ENCODE assay signal across 38 cellular contexts in the genomic region with DNA sequence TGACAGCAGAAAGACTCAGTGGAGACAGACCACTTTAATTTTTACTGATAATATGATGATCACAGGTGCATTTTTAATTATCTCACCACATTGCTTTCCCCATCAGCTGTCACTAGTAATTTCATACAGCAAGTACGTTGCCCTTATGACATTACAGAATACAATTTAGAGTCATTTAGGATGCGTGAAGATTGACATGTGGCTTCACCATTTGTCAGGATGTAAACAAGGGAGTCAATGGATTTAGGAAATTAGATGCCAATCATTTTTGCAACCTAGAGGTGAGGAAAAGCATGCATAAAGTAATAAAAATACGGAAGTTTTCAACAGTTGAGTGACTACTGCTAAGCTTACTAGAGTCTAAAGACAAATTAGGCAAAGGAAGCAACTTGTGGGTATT.
"Had no signal": no experiment of that assay in that cellular context is flagged by ENCODE, and none has a peak within 500 bp of the region (broad histone marks: within the 10 kb centered on the region; RNA-seq: fewer than 3 reads in every experiment).

No MANE protein-coding gene starts in this region.

- H3K27ac ChIP-seq: body of pancreas, brain microvascular endothelial cell, breast epithelium, VCaP had no signal

- H3K4me1 ChIP-seq: body of pancreas, breast epithelium had no signal

- H3K27me3 ChIP-seq: body of pancreas, brain microvascular endothelial cell, breast epithelium had no signal

- H3K4me3 ChIP-seq: body of pancreas, breast epithelium had no signal

- H3K4me3 Mint-ChIP-seq: activated CD4-positive, alpha-beta memory T cell treated with anti-CD3 and anti-CD28 coated beads, Interleukin-2, amount 10 ng/mL, durations not matched to agents 7 days and 5 days; activated CD4-positive, alpha-beta T cell treated with anti-CD3 and anti-CD28 coated beads for 36 hours; activated CD4-positive, alpha-beta T cell treated with anti-CD3 and anti-CD28 coated beads, Interleukin-2, amount 10 ng/mL, durations not matched to agents 7 days and 5 days; activated CD8-positive, alpha-beta T cell treated with anti-CD3 and anti-CD28 coated beads, Interleukin-2, amount 10 ng/mL, durations not matched to agents 7 days and 5 days; activated naive CD4-positive, alpha-beta T cell treated with anti-CD3 and anti-CD28 coated beads, Interleukin-2, amount 10 ng/mL, durations not matched to agents 7 days and 5 days; activated naive CD4-positive, alpha-beta T cell treated with anti-CD3 and anti-CD28 coated beads, Interleukin-2, amount 50 U/mL, for 24 hours; activated naive CD8-positive, alpha-beta T cell; activated naive CD8-positive, alpha-beta T cell treated with anti-CD3 and anti-CD28 coated beads, Interleukin-2, amount 10 ng/mL, durations not matched to agents 7 days and 5 days; activated naive CD8-positive, alpha-beta T cell treated with anti-CD3 and anti-CD28 coated beads, Interleukin-2, amount 50 U/mL, for 24 hours; activated T-cell treated with anti-CD3 and anti-CD28 coated beads, Interleukin-2, amount 50 U/mL, for 4 hours; activated T-cell treated with anti-CD3 and anti-CD28 coated beads, Interleukin-2, amount 50 U/mL, for 72 hours; activated T-helper 1 cell treated with anti-CD3 and anti-CD28 coated beads, Interleukin-12 subunit alpha, Interleukin-12 subunit beta, Interleukin-2, Interleukin-4 antibody, amounts not matched to agents 30 ng/mL and 10 ng/mL and 1 ng/mL, durations not matched to agents 14 hours and 24 hours and 36 hours; activated T-helper 17 cell treated with anti-CD3 and anti-CD28 coated beads, Interleukin-2, amount 50 U/mL, for 72 hours; T-helper 1 cell treated with Interleukin-12 subunit alpha and Interleukin-12 subunit beta and Interleukin-4 antibody, amounts not matched to agents 30 μg/mL and 1 μg/mL, for 36 hours; T-helper 2 cell treated with Interferon-gamma antibody and Interleukin-4, amounts not matched to agents 5 μg/mL and 100 μg/mL, for 36 hours had no signal

- H3K36me3 Mint-ChIP-seq: activated naive CD4-positive, alpha-beta T cell treated with anti-CD3 and anti-CD28 coated beads, Interleukin-2, amount 10 ng/mL, durations not matched to agents 7 days and 5 days; activated naive CD4-positive, alpha-beta T cell treated with anti-CD3 and anti-CD28 coated beads, Interleukin-2, amount 50 U/mL, for 24 hours; activated naive CD8-positive, alpha-beta T cell; activated naive CD8-positive, alpha-beta T cell treated with anti-CD3 and anti-CD28 coated beads, Interleukin-2, amount 10 ng/mL, durations not matched to agents 7 days and 5 days had no signal

- H3K27ac Mint-ChIP-seq: activated CD4-positive, alpha-beta memory T cell treated with anti-CD3 and anti-CD28 coated beads, Interleukin-2, amount 10 ng/mL, durations not matched to agents 7 days and 5 days; activated CD4-positive, alpha-beta T cell treated with anti-CD3 and anti-CD28 coated beads for 36 hours; activated CD4-positive, alpha-beta T cell treated with anti-CD3 and anti-CD28 coated beads, Interleukin-2, amount 10 ng/mL, durations not matched to agents 7 days and 5 days; activated CD8-positive, alpha-beta T cell treated with anti-CD3 and anti-CD28 coated beads, Interleukin-2, amount 10 ng/mL, durations not matched to agents 7 days and 5 days; activated naive CD4-positive, alpha-beta T cell treated with anti-CD3 and anti-CD28 coated beads, Interleukin-2, amount 10 ng/mL, durations not matched to agents 7 days and 5 days; activated naive CD4-positive, alpha-beta T cell treated with anti-CD3 and anti-CD28 coated beads, Interleukin-2, amount 50 U/mL, for 24 hours; activated naive CD8-positive, alpha-beta T cell; activated naive CD8-positive, alpha-beta T cell treated with anti-CD3 and anti-CD28 coated beads, Interleukin-2, amount 10 ng/mL, durations not matched to agents 7 days and 5 days; activated naive CD8-positive, alpha-beta T cell treated with anti-CD3 and anti-CD28 coated beads, Interleukin-2, amount 50 U/mL, for 24 hours; activated T-cell treated with anti-CD3 and anti-CD28 coated beads, Interleukin-2, amount 50 U/mL, for 72 hours; activated T-helper 1 cell treated with anti-CD3 and anti-CD28 coated beads, Interleukin-12 subunit alpha, Interleukin-12 subunit beta, Interleukin-2, Interleukin-4 antibody, amounts not matched to agents 30 ng/mL and 10 ng/mL and 1 ng/mL, durations not matched to agents 14 hours and 24 hours and 36 hours; activated T-helper 17 cell treated with anti-CD3 and anti-CD28 coated beads, Interleukin-2, amount 50 U/mL, for 72 hours; T-helper 1 cell treated with Interleukin-12 subunit alpha and Interleukin-12 subunit beta and Interleukin-4 antibody, amounts not matched to agents 30 μg/mL and 1 μg/mL, for 36 hours; T-helper 2 cell treated with Interferon-gamma antibody and Interleukin-4, amounts not matched to agents 5 μg/mL and 100 μg/mL, for 36 hours had no signal

- H3K9me3 ChIP-seq: body of pancreas, breast epithelium had no signal

- H3K27me3 Mint-ChIP-seq: activated CD4-positive, alpha-beta memory T cell treated with anti-CD3 and anti-CD28 coated beads, Interleukin-2, amount 10 ng/mL, durations not matched to agents 7 days and 5 days; activated CD4-positive, alpha-beta T cell treated with anti-CD3 and anti-CD28 coated beads for 36 hours; activated CD4-positive, alpha-beta T cell treated with anti-CD3 and anti-CD28 coated beads, Interleukin-2, amount 10 ng/mL, durations not matched to agents 7 days and 5 days; activated naive CD4-positive, alpha-beta T cell treated with anti-CD3 and anti-CD28 coated beads, Interleukin-2, amount 10 ng/mL, durations not matched to agents 7 days and 5 days; activated naive CD4-positive, alpha-beta T cell treated with anti-CD3 and anti-CD28 coated beads, Interleukin-2, amount 50 U/mL, for 24 hours; activated naive CD8-positive, alpha-beta T cell; activated naive CD8-positive, alpha-beta T cell treated with anti-CD3 and anti-CD28 coated beads, Interleukin-2, amount 10 ng/mL, durations not matched to agents 7 days and 5 days; activated naive CD8-positive, alpha-beta T cell treated with anti-CD3 and anti-CD28 coated beads, Interleukin-2, amount 50 U/mL, for 24 hours; activated T-helper 17 cell treated with anti-CD3 and anti-CD28 coated beads, Interleukin-2, amount 50 U/mL, for 72 hours had no signal

- H3K4me1 Mint-ChIP-seq: activated CD4-positive, alpha-beta memory T cell treated with anti-CD3 and anti-CD28 coated beads, Interleukin-2, amount 10 ng/mL, durations not matched to agents 7 days and 5 days; activated CD4-positive, alpha-beta T cell treated with anti-CD3 and anti-CD28 coated beads for 36 hours; activated CD4-positive, alpha-beta T cell treated with anti-CD3 and anti-CD28 coated beads, Interleukin-2, amount 10 ng/mL, durations not matched to agents 7 days and 5 days; activated naive CD4-positive, alpha-beta T cell treated with anti-CD3 and anti-CD28 coated beads, Interleukin-2, amount 10 ng/mL, durations not matched to agents 7 days and 5 days; activated naive CD4-positive, alpha-beta T cell treated with anti-CD3 and anti-CD28 coated beads, Interleukin-2, amount 50 U/mL, for 24 hours; activated naive CD8-positive, alpha-beta T cell treated with anti-CD3 and anti-CD28 coated beads, Interleukin-2, amount 10 ng/mL, durations not matched to agents 7 days and 5 days; activated naive CD8-positive, alpha-beta T cell treated with anti-CD3 and anti-CD28 coated beads, Interleukin-2, amount 50 U/mL, for 24 hours; activated T-helper 17 cell treated with anti-CD3 and anti-CD28 coated beads, Interleukin-2, amount 50 U/mL, for 72 hours had no signal

- H3K36me3 ChIP-seq: brain microvascular endothelial cell, breast epithelium had no signal

- DNase-seq: activated CD4-positive, alpha-beta memory T cell treated with anti-CD3 and anti-CD28 coated beads, Interleukin-2, amount 10 ng/mL, durations not matched to agents 7 days and 5 days; activated CD4-positive, alpha-beta T cell treated with anti-CD3 and anti-CD28 coated beads for 1 hour; activated CD4-positive, alpha-beta T cell treated with anti-CD3 and anti-CD28 coated beads for 36 hours; activated CD4-positive, alpha-beta T cell treated with anti-CD3 and anti-CD28 coated beads for 48 hours; activated CD4-positive, alpha-beta T cell treated with anti-CD3 and anti-CD28 coated beads, Interleukin-2, amount 10 ng/mL, durations not matched to agents 7 days and 5 days; activated CD4-positive, alpha-beta T cell treated with anti-CD3 and anti-CD28 coated beads, Interleukin-2, amount 50 U/mL, for 48 hours; activated CD4-positive, CD25-positive, alpha-beta regulatory T cell; activated CD8-positive, alpha-beta memory T cell treated with anti-CD3 and anti-CD28 coated beads, Interleukin-2, amount 50 U/mL, for 4 hours; activated CD8-positive, alpha-beta T cell treated with anti-CD3 and anti-CD28 coated beads, Interleukin-2, amount 10 ng/mL, durations not matched to agents 7 days and 5 days; activated effector memory CD4-positive, alpha-beta T cell treated with Interleukin-2 at 50 U/mL for 16 hours; activated gamma-delta T cell; activated naive CD4-positive, alpha-beta T cell treated with anti-CD3 and anti-CD28 coated beads, Interleukin-2, amount 10 ng/mL, durations not matched to agents 7 days and 5 days; activated naive CD4-positive, alpha-beta T cell treated with Interleukin-2 at 50 U/mL for 16 hours; activated naive CD8-positive, alpha-beta T cell treated with anti-CD3 and anti-CD28 coated beads, Interleukin-2, amount 10 ng/mL, durations not matched to agents 7 days and 5 days; activated naive CD8-positive, alpha-beta T cell treated with anti-CD3 and anti-CD28 coated beads, Interleukin-2, amount 50 U/mL, for 24 hours; activated T-cell treated with anti-CD3 and anti-CD28 coated beads for 4 hours; activated T-cell treated with anti-CD3 and anti-CD28 coated beads, Interleukin-2, amount 50 U/mL, for 1 hour; activated T-cell treated with anti-CD3 and anti-CD28 coated beads, Interleukin-2, amount 50 U/mL, for 4 hours; activated T-cell treated with anti-CD3 and anti-CD28 coated beads, Interleukin-2, amount 50 U/mL, for 72 hours; amniotic stem cell; aorta; body of pancreas; brain microvascular endothelial cell; central memory CD4-positive, alpha-beta T cell; T-helper 1 cell; T-helper 2 cell; T-helper 9 cell had no signal

- H3K9me3 Mint-ChIP-seq: activated CD4-positive, alpha-beta memory T cell treated with anti-CD3 and anti-CD28 coated beads, Interleukin-2, amount 10 ng/mL, durations not matched to agents 7 days and 5 days; activated naive CD4-positive, alpha-beta T cell treated with anti-CD3 and anti-CD28 coated beads, Interleukin-2, amount 10 ng/mL, durations not matched to agents 7 days and 5 days; activated naive CD8-positive, alpha-beta T cell treated with anti-CD3 and anti-CD28 coated beads, Interleukin-2, amount 10 ng/mL, durations not matched to agents 7 days and 5 days; activated T-helper 1 cell treated with anti-CD3 and anti-CD28 coated beads, Interleukin-12 subunit alpha, Interleukin-12 subunit beta, Interleukin-2, Interleukin-4 antibody, amounts not matched to agents 30 ng/mL and 10 ng/mL and 1 ng/mL, durations not matched to agents 14 hours and 24 hours and 36 hours; activated T-helper 17 cell treated with anti-CD3 and anti-CD28 coated beads, Interleukin-2, amount 50 U/mL, for 72 hours had no signal

- FAIRE-seq: astrocyte, TTC549 had no signal

- ATAC-seq: activated CD4-positive, alpha-beta T cell treated with anti-CD3 and anti-CD28 coated beads for 36 hours; activated CD4-positive, CD25-positive, alpha-beta regulatory T cell treated with anti-CD3 and anti-CD28 coated beads, Interleukin-2, amount 50 U/mL, for 24 hours; activated CD8-positive, alpha-beta T cell treated with anti-CD3 and anti-CD28 coated beads, Interleukin-2, amount 10 ng/mL, durations not matched to agents 7 days and 5 days; activated naive CD8-positive, alpha-beta T cell treated with anti-CD3 and anti-CD28 coated beads, Interleukin-2, amount 50 U/mL, for 24 hours; activated T-cell treated with anti-CD3 and anti-CD28 coated beads, Interleukin-2, amount 50 U/mL, for 4 hours; activated T-cell treated with anti-CD3 and anti-CD28 coated beads, Interleukin-2, amount 50 U/mL, for 72 hours; activated T-helper 17 cell treated with anti-CD3 and anti-CD28 coated beads, Interleukin-2, amount 50 U/mL, for 72 hours; body of pancreas had no signal
